Comparison of ENCODE assay signal across 9 cellular contexts in genomic region chr15:65033659-65034269, GRCh38. TPM values are rescaled to one million over a fixed set of nuclear protein-coding genes. Genes with fewer than 3 reads are reported as not detected.
DNase-seq lines count a peak whose midpoint lies in the region; ATAC-seq and TF ChIP-seq lines count a peak whose summit lies in the region.
"Had no signal": no experiment of that assay in that cellular context is flagged by ENCODE, and none has a peak within 500 bp of the region (broad histone marks: within the 10 kb centered on the region; RNA-seq: fewer than 3 reads in every experiment).

No MANE protein-coding gene starts in this region.

- no peaks in the 10 kb centered on the region for H3K9me3 ChIP-seq in Peyer's patch

- TF ChIP-seq CTCF in Calu3 (IDR thresholded peaks at IDR 0.05; ENCODE audit: unreplicated experiment), result peak; percentile 19
- peak in 4 of 6 experiments; percentile 41 to 88 (median 82) for TF ChIP-seq CTCF in Peyer's patch (IDR thresholded peaks at IDR 0.05)
- TF ChIP-seq CTCF in dorsolateral prefrontal cortex (IDR thresholded peaks at IDR 0.05 in 54 of 56, conservative IDR thresholded peaks at IDR 0.05 in 2 of 56; ENCODE audit: low read depth in 1 of 56, partially characterized antibody in 56 of 56), result peak in 54 of 56 donors; percentile 28 to 69 (median 48)
- peak; percentile 56 for TF ChIP-seq CTCF in neural crest cell (conservative IDR thresholded peaks at IDR 0.05)

- peak overlapping the region in 1 of 4 donors; percentile 13 for H3K27ac ChIP-seq in Peyer's patch
- no peak overlapping the region for H3K27ac ChIP-seq in dorsolateral prefrontal cortex

- H3K4me1 ChIP-seq in Peyer's patch, result peaks cover 0 to 15% (median 0%) of the 10 kb centered on the region in 4 donors

- H3K27ac Mint-ChIP-seq in Calu3 (ENCODE audit: unreplicated experiment), result no peak overlapping the region
- no peak overlapping the region for H3K27ac Mint-ChIP-seq in neural crest cell (ENCODE audit: unreplicated experiment)

- H3K36me3 Mint-ChIP-seq in Calu3 (ENCODE audit: insufficient read depth, unreplicated experiment) (peaks cover 8% of the 10 kb centered on the region), neural crest cell (ENCODE audit: low read depth) (no peaks in the 10 kb centered on the region)

- no peaks in the 10 kb centered on the region for H3K36me3 ChIP-seq in Peyer's patch

- ATAC-seq in GM19324 (IDR thresholded peaks at IDR 0.05; ENCODE audit: low FRiP score, unreplicated experiment) (no peak), GM21723 (IDR thresholded peaks at IDR 0.05; ENCODE audit: unreplicated experiment) (no peak), GM21447 (IDR thresholded peaks at IDR 0.05; ENCODE audit: unreplicated experiment) (no peak)

- no peak overlapping the region for H3K4me3 ChIP-seq in Peyer's patch
- peak overlapping the region in 7 of 59 donors; percentile 10 to 37 (median 21) for H3K4me3 ChIP-seq in dorsolateral prefrontal cortex

- H3K4me1 Mint-ChIP-seq in Calu3 (ENCODE audit: low read depth, unreplicated experiment) (peaks cover 9% of the 10 kb centered on the region), neural crest cell (peaks cover 13% of the 10 kb centered on the region)

- H3K4me3 Mint-ChIP-seq in Calu3 (ENCODE audit: low read depth, unreplicated experiment), result no peak overlapping the region
- H3K4me3 Mint-ChIP-seq in neural crest cell, result no peak overlapping the region

- no TSS peak for BruUV-seq in Calu3 (replicated peaks; lab: Mats Ljungman, UMichigan)

- no peaks in the 10 kb centered on the region for H3K27me3 ChIP-seq in Peyer's patch
- no peaks in the 10 kb centered on the region for H3K27me3 ChIP-seq in dorsolateral prefrontal cortex

- TF ChIP-seq POLR2A in Peyer's patch (IDR thresholded peaks at IDR 0.05), result no peak

- CTCF ChIA-PET in Calu3 (lab: Charles Lee), result interaction anchor here (0.6 to 2.7 kb wide), 10 partner anchors 11 to 646 kb away, joined by 3 to 9 read pairs (median 4); partner anchors contain the start of genes SLC51B and TRIP4

- intact Hi-C loops in Calu3 (cut with micrococcal nuclease; ENCODE audit: unreplicated experiment), result loop anchor here (2.0 to 10.0 kb wide), 2 partner anchors 45 to 261 kb away; partner anchors contain the start of gene RNU5A-1
- intact Hi-C loops in dorsolateral prefrontal cortex (cut with DNase I), result loop anchor here in 1 of 2 donors (10.0 kb wide), 1 partner anchor 51 kb away; no protein-coding TSS in a partner anchor

- H3K27me3 Mint-ChIP-seq in Calu3 (ENCODE audit: unreplicated experiment) (peaks cover 13% of the 10 kb centered on the region), neural crest cell (ENCODE audit: low read depth) (peaks cover 5% of the 10 kb centered on the region)

- no peak for DNase-seq in Calu3
- peak; percentile 64 for DNase-seq in HT-29 (ENCODE audit: low spot score)
- DNase-seq in Peyer's patch, result peak in 1 of 3 donors; percentile 67
- DNase-seq in dorsolateral prefrontal cortex, result no peak
- DNase-seq in neural crest cell (ENCODE audit: low read depth, low spot score), result no peak

- H3K9me3 Mint-ChIP-seq in Calu3 (ENCODE audit: low read depth, unreplicated experiment) (no peaks in the 10 kb centered on the region), neural crest cell (no peaks in the 10 kb centered on the region)

RNA-seq across cellular contexts. Expression of gene MTFMT, which starts 4.3 kb away (rescaled TPM):
- total RNA-seq in Calu3 (2022) (18.9 and 27.6 TPM in 2 replicates), Peyer's patch (10 to 100 TPM; 22.3 to 39.9 (median 36.9) TPM), dorsolateral prefrontal cortex (10 to 100 TPM in 113 of 120 experiments, 1 to 10 TPM in 7; 4.9 to 24.8 (median 15.2) TPM), neural crest cell (18.8 and 20.5 TPM in 2 replicates)
- 17.1 and 23.1 TPM in 2 replicates for total RNA-seq in HT-29 (2014; rRNA removed; shearing (Covaris generic))

RNA-seq across cellular contexts. Expression of gene SLC51B, which starts 11.4 kb away (rescaled TPM):
- not detected in 2 replicates for total RNA-seq in Calu3 (2022)
- total RNA-seq in HT-29 (2014; rRNA removed; shearing (Covaris generic)), result 0.39 and 0.64 TPM in 2 replicates
- total RNA-seq in Peyer's patch, result 100 to 1,000 TPM in 3 of 4 donors, 1 to 10 TPM in 1; 4.1 to 374 (median 196) TPM
- total RNA-seq in dorsolateral prefrontal cortex, result not detected
- not detected in 2 replicates for total RNA-seq in neural crest cell
- total RNA-seq: urinary bladder had no signal

RNA-seq across cellular contexts. Expression of gene RASL12, which starts 34.0 kb away (rescaled TPM):
- total RNA-seq in Calu3 (2022), result 0.12 and 0.39 TPM in 2 replicates
- total RNA-seq in HT-29 (2014; rRNA removed; shearing (Covaris generic)), result not detected in 2 replicates
- total RNA-seq in Peyer's patch, result 10 to 100 TPM in 2 of 4 donors, 1 to 10 TPM in 2; 5.1 to 23.1 (median 8.5) TPM
- total RNA-seq in dorsolateral prefrontal cortex, result 10 to 100 TPM in 82 of 120 experiments, 1 to 10 TPM in 38; 3.5 to 40.4 (median 12.5) TPM
- total RNA-seq in neural crest cell, result 1.5 and 1.8 TPM in 2 replicates

RNA-seq across cellular contexts. Expression of gene KBTBD13, which starts 42.8 kb away (rescaled TPM):
- total RNA-seq in Calu3 (2022) (not detected in 2 replicates), Peyer's patch (under 1 TPM in 1 of 4 donors, not detected in 3; 0.38 TPM), dorsolateral prefrontal cortex (under 1 TPM in 4 of 120 experiments, not detected in 116; 0.13 to 0.17 (median 0.15) TPM), neural crest cell (not detected in 2 replicates)
- total RNA-seq in HT-29 (2014; rRNA removed; shearing (Covaris generic)), result not detected in 2 replicates

RNA-seq across cellular contexts. Expression of gene SPG21, which starts 44.0 kb away (rescaled TPM):
- total RNA-seq in Calu3 (2022) (104 TPM in 2 replicates), Peyer's patch (10 to 100 TPM; 65.6 to 85.0 (median 70.3) TPM), dorsolateral prefrontal cortex (10 to 100 TPM; 41.3 to 69.1 (median 50.6) TPM), neural crest cell (71.8 and 73.5 TPM in 2 replicates)
- 91.2 and 101 TPM in 2 replicates for total RNA-seq in HT-29 (2014; rRNA removed; shearing (Covaris generic))

Comparison
In these comparisons a context has a peak if more than half of its experiments do, and no peak if none do; other contexts are left out.
1. CTCF ChIP-seq: peak in every context shown above with its lines; median percentile 82 in Peyer's patch; 56 in neural crest cell; 48 in dorsolateral prefrontal cortex; 19 in Calu3.